ENCODE assay signal across 2 cellular contexts in the genomic region with DNA sequence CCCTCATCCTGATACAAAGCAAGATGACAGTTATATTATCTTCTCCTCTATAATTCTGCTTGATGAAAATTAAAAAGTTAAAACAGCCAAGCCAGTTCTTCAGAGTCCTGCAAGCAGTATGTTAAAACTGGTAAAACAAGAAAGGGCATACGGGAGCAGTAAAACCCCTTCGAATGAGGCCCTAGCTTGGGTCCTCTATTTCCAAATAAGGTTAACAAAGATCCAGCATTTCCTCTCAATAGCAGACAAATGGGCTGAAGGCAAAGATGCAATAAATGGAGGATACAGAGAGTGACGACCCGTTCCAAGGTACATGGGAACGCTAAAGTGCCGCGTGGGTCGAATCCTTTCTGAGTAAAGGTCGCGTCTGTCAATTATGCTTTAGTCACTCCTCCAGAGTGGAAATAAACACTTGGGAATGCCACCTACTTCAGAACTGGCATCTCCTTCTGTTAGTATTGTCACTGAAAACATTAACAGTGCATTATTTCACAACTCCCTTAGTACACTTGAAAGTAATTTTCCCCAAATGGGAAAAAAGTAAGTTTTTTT.
A peak's percentile ranks its signal among the peaks of the same experiment; 100 is the strongest.
TF ChIP-seq lines count a peak whose summit lies in the region.

No MANE protein-coding gene starts in this region.

TF ChIP-seq in K562, 482 proteins besides CTCF, POLR2A, EP300 and RAD21:
- TF ChIP-seq ID3 (CRISPR knock-in tag; IDR thresholded peaks at IDR 0.05) (no peak), ID3 (tag; IDR thresholded peaks at IDR 0.05) (0 out of 2 replicates have a peak, but pooled peaks have one; percentile 58), ARNT (IDR thresholded peaks at IDR 0.05) (no peak), BHLHE40 (IDR thresholded peaks at IDR 0.05; ENCODE audit: low read length) (no peak), EGR1 (conservative IDR thresholded peaks at IDR 0.05) (peak; percentile 81), STAT5A (IDR thresholded peaks at IDR 0.05; ENCODE audit: borderline replicate concordance, low read length) (no peak)
- TF ChIP-seq, protein P1, sequence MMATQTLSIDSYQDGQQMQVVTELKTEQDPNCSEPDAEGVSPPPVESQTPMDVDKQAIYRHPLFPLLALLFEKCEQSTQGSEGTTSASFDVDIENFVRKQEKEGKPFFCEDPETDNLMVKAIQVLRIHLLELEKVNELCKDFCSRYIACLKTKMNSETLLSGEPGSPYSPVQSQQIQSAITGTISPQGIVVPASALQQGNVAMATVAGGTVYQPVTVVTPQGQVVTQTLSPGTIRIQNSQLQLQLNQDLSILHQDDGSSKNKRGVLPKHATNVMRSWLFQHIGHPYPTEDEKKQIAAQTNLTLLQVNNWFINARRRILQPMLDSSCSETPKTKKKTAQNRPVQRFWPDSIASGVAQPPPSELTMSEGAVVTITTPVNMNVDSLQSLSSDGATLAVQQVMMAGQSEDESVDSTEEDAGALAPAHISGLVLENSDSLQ (IDR thresholded peaks at IDR 0.05): peak; percentile 70

TF ChIP-seq in HepG2, 621 proteins besides CTCF, POLR2A, EP300 and RAD21:
- TF ChIP-seq PRDM10 (CRISPR knock-in tag; IDR thresholded peaks at IDR 0.05; ENCODE audit: low read depth) (no peak), ARID2 (CRISPR knock-in tag; IDR thresholded peaks at IDR 0.05; ENCODE audit: borderline replicate concordance) (no peak), FOXO4 (CRISPR knock-in tag; conservative IDR thresholded peaks at IDR 0.05) (no peak), SALL1 (CRISPR knock-in tag; IDR thresholded peaks at IDR 0.05) (no peak), GPBP1L1 (CRISPR knock-in tag; IDR thresholded peaks at IDR 0.05) (no peak), SRF (IDR thresholded peaks at IDR 0.05; ENCODE audit: low read depth, low read length) (no peak), ZNF615 (CRISPR knock-in tag; IDR thresholded peaks at IDR 0.05; ENCODE audit: borderline replicate concordance) (no peak), ZBTB42 (CRISPR knock-in tag; IDR thresholded peaks at IDR 0.05) (no peak), POLR2AphosphoS5 (IDR thresholded peaks at IDR 0.05; ENCODE audit: low read depth, low read length) (no peak), ZNF510 (CRISPR knock-in tag; IDR thresholded peaks at IDR 0.05; ENCODE audit: low read depth) (no peak), ZNF33A (CRISPR knock-in tag; IDR thresholded peaks at IDR 0.05; ENCODE audit: borderline replicate concordance) (no peak), PHF20 (CRISPR knock-in tag; IDR thresholded peaks at IDR 0.05) (no peak), RFXANK (CRISPR knock-in tag; IDR thresholded peaks at IDR 0.05) (no peak), ZNF138 (CRISPR knock-in tag; IDR thresholded peaks at IDR 0.05; ENCODE audit: low read depth) (no peak), ZSCAN25 (CRISPR knock-in tag; IDR thresholded peaks at IDR 0.05) (no peak), HOXA7 (CRISPR knock-in tag; IDR thresholded peaks at IDR 0.05) (no peak), ZNF841 (CRISPR knock-in tag; IDR thresholded peaks at IDR 0.05; ENCODE audit: borderline replicate concordance) (no peak)
- TF ChIP-seq, protein P2, sequence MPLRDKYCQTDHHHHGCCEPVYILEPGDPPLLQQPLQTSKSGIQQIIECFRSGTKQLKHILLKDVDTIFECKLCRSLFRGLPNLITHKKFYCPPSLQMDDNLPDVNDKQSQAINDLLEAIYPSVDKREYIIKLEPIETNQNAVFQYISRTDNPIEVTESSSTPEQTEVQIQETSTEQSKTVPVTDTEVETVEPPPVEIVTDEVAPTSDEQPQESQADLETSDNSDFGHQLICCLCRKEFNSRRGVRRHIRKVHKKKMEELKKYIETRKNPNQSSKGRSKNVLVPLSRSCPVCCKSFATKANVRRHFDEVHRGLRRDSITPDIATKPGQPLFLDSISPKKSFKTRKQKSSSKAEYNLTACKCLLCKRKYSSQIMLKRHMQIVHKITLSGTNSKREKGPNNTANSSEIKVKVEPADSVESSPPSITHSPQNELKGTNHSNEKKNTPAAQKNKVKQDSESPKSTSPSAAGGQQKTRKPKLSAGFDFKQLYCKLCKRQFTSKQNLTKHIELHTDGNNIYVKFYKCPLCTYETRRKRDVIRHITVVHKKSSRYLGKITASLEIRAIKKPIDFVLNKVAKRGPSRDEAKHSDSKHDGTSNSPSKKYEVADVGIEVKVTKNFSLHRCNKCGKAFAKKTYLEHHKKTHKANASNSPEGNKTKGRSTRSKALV (CRISPR knock-in tag; IDR thresholded peaks at IDR 0.05): no peak
- TF ChIP-seq, protein P3, sequence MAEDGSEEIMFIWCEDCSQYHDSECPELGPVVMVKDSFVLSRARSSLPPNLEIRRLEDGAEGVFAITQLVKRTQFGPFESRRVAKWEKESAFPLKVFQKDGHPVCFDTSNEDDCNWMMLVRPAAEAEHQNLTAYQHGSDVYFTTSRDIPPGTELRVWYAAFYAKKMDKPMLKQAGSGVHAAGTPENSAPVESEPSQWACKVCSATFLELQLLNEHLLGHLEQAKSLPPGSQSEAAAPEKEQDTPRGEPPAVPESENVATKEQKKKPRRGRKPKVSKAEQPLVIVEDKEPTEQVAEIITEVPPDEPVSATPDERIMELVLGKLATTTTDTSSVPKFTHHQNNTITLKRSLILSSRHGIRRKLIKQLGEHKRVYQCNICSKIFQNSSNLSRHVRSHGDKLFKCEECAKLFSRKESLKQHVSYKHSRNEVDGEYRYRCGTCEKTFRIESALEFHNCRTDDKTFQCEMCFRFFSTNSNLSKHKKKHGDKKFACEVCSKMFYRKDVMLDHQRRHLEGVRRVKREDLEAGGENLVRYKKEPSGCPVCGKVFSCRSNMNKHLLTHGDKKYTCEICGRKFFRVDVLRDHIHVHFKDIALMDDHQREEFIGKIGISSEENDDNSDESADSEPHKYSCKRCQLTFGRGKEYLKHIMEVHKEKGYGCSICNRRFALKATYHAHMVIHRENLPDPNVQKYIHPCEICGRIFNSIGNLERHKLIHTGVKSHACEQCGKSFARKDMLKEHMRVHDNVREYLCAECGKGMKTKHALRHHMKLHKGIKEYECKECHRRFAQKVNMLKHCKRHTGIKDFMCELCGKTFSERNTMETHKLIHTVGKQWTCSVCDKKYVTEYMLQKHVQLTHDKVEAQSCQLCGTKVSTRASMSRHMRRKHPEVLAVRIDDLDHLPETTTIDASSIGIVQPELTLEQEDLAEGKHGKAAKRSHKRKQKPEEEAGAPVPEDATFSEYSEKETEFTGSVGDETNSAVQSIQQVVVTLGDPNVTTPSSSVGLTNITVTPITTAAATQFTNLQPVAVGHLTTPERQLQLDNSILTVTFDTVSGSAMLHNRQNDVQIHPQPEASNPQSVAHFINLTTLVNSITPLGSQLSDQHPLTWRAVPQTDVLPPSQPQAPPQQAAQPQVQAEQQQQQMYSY (CRISPR knock-in tag; IDR thresholded peaks at IDR 0.05): no peak
